23 cellular contexts compared by ENCODE assay signal in the genomic region with DNA sequence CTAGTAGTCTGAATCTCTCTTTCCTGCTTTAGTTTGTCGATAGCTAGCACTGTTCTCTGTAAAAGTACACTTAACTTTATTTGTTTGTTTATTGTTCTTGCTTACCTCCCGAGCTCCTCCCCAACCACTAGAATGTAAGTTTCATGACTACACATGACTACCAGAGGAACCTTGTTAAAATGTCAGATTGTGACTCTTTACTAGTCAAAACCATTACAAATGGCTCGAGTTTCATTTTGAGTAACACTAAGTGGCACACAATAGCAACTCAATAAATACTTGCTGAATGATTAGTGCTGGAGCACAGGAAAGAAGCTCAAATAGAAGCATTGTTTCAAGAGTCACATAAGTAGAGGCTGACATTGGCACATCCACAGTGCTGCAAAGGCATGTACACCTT.
"Had no signal": no experiment of that assay in that cellular context is flagged by ENCODE, and none has a peak within 500 bp of the region (broad histone marks: within the 10 kb centered on the region; RNA-seq: fewer than 3 reads in every experiment).

No MANE protein-coding gene starts in this region.

- DNase-seq: activated B cell treated with CpG ODN at 0.5 μM for 24 hours; activated CD4-positive, alpha-beta T cell treated with anti-CD3 and anti-CD28 coated beads, Interleukin-2, amount 50 U/mL, for 1 hour; activated CD8-positive, alpha-beta T cell treated with anti-CD3 and anti-CD28 coated beads for 36 hours; activated T-cell treated with anti-CD3 and anti-CD28 coated beads, Interleukin-2, amount 50 U/mL, for 48 hours; cerebellar nuclear complex; colonic mucosa; effector CD8-positive, alpha-beta T cell; head of caudate nucleus; hippocampal formation; mesenchymal stem cell; natural killer cell; stimulated activated CD4-positive, alpha-beta T cell treated with anti-CD3 and anti-CD28 coated beads, Interleukin-1b, Interleukin-23, amount 100 ng/mL, for 48 hours; stimulated activated naive B cell treated with anti-CD40 and anti-IgM and Interleukin-4, amounts not matched to agents 10 μg/mL and 1 μg/mL and 100 μg/mL, for 72 hours; stomach; thyroid gland; upper lobe of left lung had no signal

- H3K27me3 ChIP-seq: cardiac muscle cell, colonic mucosa, neural progenitor cell, right atrium auricular region, stomach, thyroid gland, upper lobe of left lung, vagina had no signal

- H3K27ac Mint-ChIP-seq: activated B cell treated with CpG ODN at 0.5 μM for 24 hours; activated CD8-positive, alpha-beta T cell treated with anti-CD3 and anti-CD28 coated beads for 36 hours; activated naive CD4-positive, alpha-beta T cell treated with anti-CD3 and anti-CD28 coated beads, Interleukin-2, amount 50 U/mL, for 24 hours; activated T-helper 2 cell treated with anti-CD3 and anti-CD28 coated beads, Interferon-gamma antibody, Interleukin-2, Interleukin-4, amounts not matched to agents 10 μg/mL and 5 μg/mL and 100 μg/mL, durations not matched to agents 14 hours and 24 hours and 36 hours; natural killer cell; neural progenitor cell; stimulated activated naive B cell treated with anti-CD40 and anti-IgM and Interleukin-4, amounts not matched to agents 10 μg/mL and 1 μg/mL and 100 μg/mL, for 72 hours had no signal

- H3K27ac ChIP-seq: cardiac muscle cell, colonic mucosa, neural progenitor cell, right atrium auricular region, stomach, thyroid gland, upper lobe of left lung, vagina had no signal

- H3K4me1 ChIP-seq: colonic mucosa, neural progenitor cell, right atrium auricular region, stomach, thyroid gland, upper lobe of left lung had no signal

- H3K36me3 ChIP-seq: cardiac muscle cell, colonic mucosa, right atrium auricular region, stomach, thyroid gland, upper lobe of left lung, vagina had no signal

- H3K27me3 Mint-ChIP-seq: activated CD8-positive, alpha-beta T cell treated with anti-CD3 and anti-CD28 coated beads for 36 hours; activated naive CD4-positive, alpha-beta T cell treated with anti-CD3 and anti-CD28 coated beads, Interleukin-2, amount 50 U/mL, for 24 hours; stimulated activated naive B cell treated with anti-CD40 and anti-IgM and Interleukin-4, amounts not matched to agents 10 μg/mL and 1 μg/mL and 100 μg/mL, for 72 hours had no signal

- H3K4me3 Mint-ChIP-seq: activated B cell treated with CpG ODN at 0.5 μM for 24 hours; activated CD8-positive, alpha-beta T cell treated with anti-CD3 and anti-CD28 coated beads for 36 hours; activated naive CD4-positive, alpha-beta T cell treated with anti-CD3 and anti-CD28 coated beads, Interleukin-2, amount 50 U/mL, for 24 hours; natural killer cell; neural progenitor cell; stimulated activated naive B cell treated with anti-CD40 and anti-IgM and Interleukin-4, amounts not matched to agents 10 μg/mL and 1 μg/mL and 100 μg/mL, for 72 hours had no signal

- ATAC-seq: activated CD8-positive, alpha-beta T cell treated with anti-CD3 and anti-CD28 coated beads for 36 hours; natural killer cell had no signal

- H3K4me2 ChIP-seq: neural progenitor cell, smooth muscle cell had no signal

- H3K4me1 Mint-ChIP-seq: activated B cell treated with CpG ODN at 0.5 μM for 24 hours; activated naive CD4-positive, alpha-beta T cell treated with anti-CD3 and anti-CD28 coated beads, Interleukin-2, amount 50 U/mL, for 24 hours; natural killer cell; neural progenitor cell; stimulated activated naive B cell treated with anti-CD40 and anti-IgM and Interleukin-4, amounts not matched to agents 10 μg/mL and 1 μg/mL and 100 μg/mL, for 72 hours had no signal

- H3K36me3 Mint-ChIP-seq: activated naive CD4-positive, alpha-beta T cell treated with anti-CD3 and anti-CD28 coated beads, Interleukin-2, amount 50 U/mL, for 24 hours; natural killer cell had no signal

- H3K4me3 ChIP-seq: cardiac muscle cell, colonic mucosa, neural progenitor cell, right atrium auricular region, smooth muscle cell, stomach, thyroid gland, upper lobe of left lung, vagina had no signal

- H2AFZ ChIP-seq: neural progenitor cell had no signal

- H3K9ac ChIP-seq: neural progenitor cell had no signal
